15 cellular contexts compared by ENCODE assay signal in the genomic region with DNA sequence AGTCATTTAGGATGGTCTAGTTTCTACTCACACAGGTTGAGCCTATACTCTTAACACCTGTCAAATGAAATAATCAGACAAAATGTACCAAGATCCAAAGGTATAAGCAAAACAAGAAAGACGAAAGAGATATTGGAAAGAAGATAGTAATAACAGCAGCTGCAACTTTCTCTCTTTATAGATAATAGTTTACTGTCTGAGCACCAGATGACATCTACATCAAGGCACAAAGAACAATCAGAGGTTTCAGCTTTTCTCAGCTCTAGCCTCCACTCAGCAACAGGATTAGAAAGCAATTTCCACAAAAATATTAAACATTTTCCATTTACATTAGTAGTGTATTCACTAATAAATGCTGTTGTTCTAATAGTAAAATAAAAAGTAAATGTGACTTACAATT.
DNase-seq lines count a peak whose midpoint lies in the region; ATAC-seq and TF ChIP-seq lines count a peak whose summit lies in the region.
"Had no signal": no experiment of that assay in that cellular context is flagged by ENCODE, and none has a peak within 500 bp of the region (broad histone marks: within the 10 kb centered on the region; RNA-seq: fewer than 3 reads in every experiment).

No MANE protein-coding gene starts in this region.

- H3K27me3 ChIP-seq in dorsolateral prefrontal cortex: no peaks in the 10 kb centered on the region
- no peaks in the 10 kb centered on the region for H3K27me3 ChIP-seq in brain microvascular endothelial cell (replicated peaks)
- H3K27me3 ChIP-seq: BE2C had no signal

- no peak for ATAC-seq in GM18519 (IDR thresholded peaks at IDR 0.05; ENCODE audit: low FRiP score, unreplicated experiment)
- ATAC-seq: GM12878 had no signal

- DNase-seq in SK-MEL-5 (ENCODE audit: low read depth, low spot score): peak; percentile 2
- DNase-seq in dorsolateral prefrontal cortex: no peak
- DNase-seq in medulla oblongata (ENCODE audit: extremely low spot score): peak; percentile 69
- peak in 1 of 49 donors; percentile 9 for DNase-seq in substantia nigra (lab: John Stamatoyannopoulos, UW)
- DNase-seq in NCI-H526 (lab: John Stamatoyannopoulos, UW): no peak
- DNase-seq in brain microvascular endothelial cell: no peak
- DNase-seq in occipital lobe (lab: John Stamatoyannopoulos, UW): no peak
- DNase-seq: BE2C; CD4-positive, alpha-beta memory T cell; DMS79; GOT3; H9 had no signal

- H3K4me3 ChIP-seq in dorsolateral prefrontal cortex (peak overlapping the region in 35 of 59 donors; percentile 0 to 48 (median 17)), brain microvascular endothelial cell (ENCODE audit: low read depth, low read length) (no peak overlapping the region)
- H3K4me3 ChIP-seq: GM12878 had no signal

- intact Hi-C loops in dorsolateral prefrontal cortex (cut with DNase I): no loop called here

- H3K27ac ChIP-seq in dorsolateral prefrontal cortex: peak overlapping the region; percentile 12 to 97 (median 90)
- H3K27ac ChIP-seq in substantia nigra (ENCODE audit: low read depth, low read length, poor library complexity, severe bottlenecking): peak overlapping the region; percentile 83
- no peak overlapping the region for H3K27ac ChIP-seq in brain microvascular endothelial cell
- H3K27ac ChIP-seq: C4-2B had no signal

- in situ Hi-C loops in SK-MEL-5 (cut with HindIII; ENCODE audit: low pct_unique_long_range_greater_than_20kb, low sequenced_read_pairs) (no loop called here), brain microvascular endothelial cell (cut with HindIII; ENCODE audit: low pct_ligation_motif_present, low sequenced_read_pairs) (no loop called here)

- no peaks in the 10 kb centered on the region for H3K36me3 ChIP-seq in brain microvascular endothelial cell (replicated peaks)
- H3K36me3 ChIP-seq: BE2C had no signal

- TF ChIP-seq CTCF in dorsolateral prefrontal cortex (IDR thresholded peaks at IDR 0.05 in 54 of 56, conservative IDR thresholded peaks at IDR 0.05 in 2 of 56; ENCODE audit: low read depth in 1 of 56, partially characterized antibody in 56 of 56) (no peak), brain microvascular endothelial cell (IDR thresholded peaks at IDR 0.05; ENCODE audit: low read depth, low read length, missing control alignments) (no peak)

Comparison
In these comparisons a context has a peak if more than half of its experiments do, and no peak if none do; other contexts are left out.
1. DNase-seq: peak in SK-MEL-5 (single experiment) and medulla oblongata (single experiment); none in dorsolateral prefrontal cortex (0 of 10), NCI-H526 (0 of 2), brain microvascular endothelial cell (single experiment) and occipital lobe (single experiment).